ENCODE assay signal across 19 cellular contexts in the genomic region with DNA sequence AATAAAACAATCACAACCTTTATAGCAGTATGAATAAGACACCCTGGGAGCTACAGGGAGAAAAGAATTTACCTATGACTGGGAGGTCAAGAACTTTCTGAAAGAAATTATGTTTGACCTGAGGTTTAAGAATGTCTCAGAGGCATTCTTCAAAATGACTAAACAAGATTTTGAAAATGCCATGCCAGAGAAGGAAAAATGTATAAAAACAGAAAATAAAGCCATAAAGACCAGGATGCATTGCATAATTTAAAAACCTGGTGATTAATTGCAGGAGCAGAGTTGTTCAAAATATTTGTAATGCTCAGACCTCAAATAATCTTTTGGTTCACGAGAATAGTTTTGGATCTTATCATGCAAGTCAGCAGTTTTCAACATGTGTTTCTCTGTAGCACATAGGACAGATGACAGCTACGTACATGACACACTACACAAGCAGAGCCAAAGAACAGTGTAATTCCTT.
DNase-seq lines count a peak whose midpoint lies in the region; FAIRE-seq and TF ChIP-seq lines count a peak whose summit lies in the region.
"Had no signal": no experiment of that assay in that cellular context is flagged by ENCODE, and none has a peak within 500 bp of the region (broad histone marks: within the 10 kb centered on the region; RNA-seq: fewer than 3 reads in every experiment).

No MANE protein-coding gene starts in this region.

- intact Hi-C loops in MCF 10A (cut with micrococcal nuclease) (no loop called here), breast epithelium (cut with DNase I; ENCODE audit: low total_unique reads) (no loop called here)
- intact Hi-C loops in CD4-positive, alpha-beta memory T cell (cut with micrococcal nuclease): no loop called here

- FAIRE-seq in astrocyte (lab: Jason Lieb, UNC): no peak
- FAIRE-seq: GM12878, pancreas had no signal

- CTCF ChIA-PET in MCF 10A (lab: Yijun Ruan, JAX): interaction anchor here (0.6 kb wide), 1 partner anchor 147 kb away, joined by 3 read pairs; no protein-coding TSS in a partner anchor
- CTCF ChIA-PET in CD4-positive, alpha-beta memory T cell (lab: Charles Lee; ENCODE audit: partially characterized antibody): no interaction called here

- POLR2A ChIA-PET in MCF 10A (lab: Yijun Ruan, JAX): interaction anchor here (1.0 kb wide), 1 partner anchor 11 kb away, joined by 4 read pairs; no protein-coding TSS in a partner anchor
- POLR2A ChIA-PET in CD4-positive, alpha-beta memory T cell (lab: Charles Lee; ENCODE audit: partially characterized antibody): no interaction called here

- no peaks in the 10 kb centered on the region for H3K79me2 ChIP-seq in astrocyte (ENCODE audit: insufficient read depth, low read length)

- no peak overlapping the region for H3K27ac ChIP-seq in breast epithelium
- H3K27ac ChIP-seq in astrocyte (ENCODE audit: low read depth, low read length): no peak overlapping the region
- H3K27ac ChIP-seq in CD4-positive, alpha-beta memory T cell (ENCODE audit: low read depth, low read length): no peak overlapping the region
- H3K27ac ChIP-seq: 22Rv1, KMS-11, pancreas, tibial artery had no signal

- H3K9me3 Mint-ChIP-seq in MCF 10A (ENCODE audit: unreplicated experiment) (no peaks in the 10 kb centered on the region), astrocyte (ENCODE audit: unreplicated experiment) (no peaks in the 10 kb centered on the region)
- peaks cover 0 to 4% (median 3%) of the 10 kb centered on the region in 8 donors for H3K9me3 Mint-ChIP-seq in CD4-positive, alpha-beta memory T cell

- H3K4me3 Mint-ChIP-seq in MCF 10A (ENCODE audit: unreplicated experiment): no peak overlapping the region
- no peak overlapping the region for H3K4me3 Mint-ChIP-seq in astrocyte (ENCODE audit: unreplicated experiment)
- H3K4me3 Mint-ChIP-seq in CD4-positive, alpha-beta memory T cell: no peak overlapping the region
- H3K4me3 Mint-ChIP-seq: activated B cell treated with CpG ODN at 0.5 μM for 24 hours; activated CD8-positive, alpha-beta memory T cell treated with anti-CD3 and anti-CD28 coated beads, Interleukin-2, amount 10 ng/mL, durations not matched to agents 7 days and 5 days; stimulated activated memory B cell treated with anti-CD40 and anti-IgM and Interleukin-4, amounts not matched to agents 10 μg/mL and 1 μg/mL and 100 μg/mL, for 72 hours; T-helper 17 cell had no signal

- H3K4me2 ChIP-seq in astrocyte (ENCODE audit: low read length) (no peak overlapping the region), skeletal muscle satellite cell (ENCODE audit: low read length) (no peak overlapping the region)
- H3K4me2 ChIP-seq: KMS-11 had no signal

- H4K20me1 ChIP-seq in astrocyte (ENCODE audit: insufficient read depth, low read length): no peaks in the 10 kb centered on the region

- peak overlapping the region; percentile 63 for H3K27ac Mint-ChIP-seq in MCF 10A (ENCODE audit: low read depth, unreplicated experiment)
- H3K27ac Mint-ChIP-seq in astrocyte (ENCODE audit: unreplicated experiment): no peak overlapping the region
- H3K27ac Mint-ChIP-seq in CD4-positive, alpha-beta memory T cell: no peak overlapping the region
- H3K27ac Mint-ChIP-seq: activated B cell treated with CpG ODN at 0.5 μM for 24 hours; activated CD8-positive, alpha-beta memory T cell treated with anti-CD3 and anti-CD28 coated beads, Interleukin-2, amount 10 ng/mL, durations not matched to agents 7 days and 5 days; stimulated activated memory B cell treated with anti-CD40 and anti-IgM and Interleukin-4, amounts not matched to agents 10 μg/mL and 1 μg/mL and 100 μg/mL, for 72 hours; T-helper 17 cell had no signal

- TF ChIP-seq POLR2A in breast epithelium (IDR thresholded peaks at IDR 0.05): no peak

- no peaks in the 10 kb centered on the region for H3K9me3 ChIP-seq in breast epithelium
- H3K9me3 ChIP-seq in astrocyte (ENCODE audit: insufficient read depth, low read depth, low read length): no peaks in the 10 kb centered on the region
- no peaks in the 10 kb centered on the region for H3K9me3 ChIP-seq in skeletal muscle satellite cell (replicated peaks; ENCODE audit: low read length)
- H3K9me3 ChIP-seq in CD4-positive, alpha-beta memory T cell (ENCODE audit: control insufficient read depth in 1 of 2, low read length in 2 of 2): no peaks in the 10 kb centered on the region
- H3K9me3 ChIP-seq: pancreas, tibial artery had no signal

- no peaks in the 10 kb centered on the region for H3K4me1 ChIP-seq in breast epithelium
- no peaks in the 10 kb centered on the region for H3K4me1 ChIP-seq in astrocyte (ENCODE audit: insufficient read depth, low read length)
- peaks cover 15% of the 10 kb centered on the region for H3K4me1 ChIP-seq in skeletal muscle satellite cell (ENCODE audit: control insufficient read depth, insufficient read depth, low read length)
- H3K4me1 ChIP-seq in CD4-positive, alpha-beta memory T cell (ENCODE audit: insufficient read depth, low read length): no peaks in the 10 kb centered on the region
- H3K4me1 ChIP-seq: pancreas, tibial artery had no signal

- no peaks in the 10 kb centered on the region for H3K36me3 Mint-ChIP-seq in MCF 10A (ENCODE audit: insufficient read depth, unreplicated experiment)
- H3K36me3 Mint-ChIP-seq in astrocyte (ENCODE audit: low read depth, unreplicated experiment): no peaks in the 10 kb centered on the region
- no peaks in the 10 kb centered on the region for H3K36me3 Mint-ChIP-seq in CD4-positive, alpha-beta memory T cell
- H3K36me3 Mint-ChIP-seq: activated CD8-positive, alpha-beta memory T cell treated with anti-CD3 and anti-CD28 coated beads, Interleukin-2, amount 10 ng/mL, durations not matched to agents 7 days and 5 days; stimulated activated memory B cell treated with anti-CD40 and anti-IgM and Interleukin-4, amounts not matched to agents 10 μg/mL and 1 μg/mL and 100 μg/mL, for 72 hours had no signal

- peaks cover 13% of the 10 kb centered on the region for H3K4me1 Mint-ChIP-seq in MCF 10A (ENCODE audit: insufficient read depth, unreplicated experiment)
- peaks cover 4% of the 10 kb centered on the region for H3K4me1 Mint-ChIP-seq in astrocyte (ENCODE audit: low read depth, unreplicated experiment)
- no peaks in the 10 kb centered on the region for H3K4me1 Mint-ChIP-seq in CD4-positive, alpha-beta memory T cell
- H3K4me1 Mint-ChIP-seq: activated B cell treated with CpG ODN at 0.5 μM for 24 hours; activated CD8-positive, alpha-beta memory T cell treated with anti-CD3 and anti-CD28 coated beads, Interleukin-2, amount 10 ng/mL, durations not matched to agents 7 days and 5 days; stimulated activated memory B cell treated with anti-CD40 and anti-IgM and Interleukin-4, amounts not matched to agents 10 μg/mL and 1 μg/mL and 100 μg/mL, for 72 hours; T-helper 17 cell had no signal

- H3K4me3 ChIP-seq in breast epithelium (no peak overlapping the region), astrocyte (ENCODE audit: insufficient read depth, low read depth, low read length) (no peak overlapping the region), foreskin fibroblast (ENCODE audit: low read depth in 1 of 2, low read length in 2 of 2) (no peak overlapping the region), skeletal muscle satellite cell (ENCODE audit: low read length) (no peak overlapping the region)
- no peak overlapping the region for H3K4me3 ChIP-seq in CD4-positive, alpha-beta memory T cell (ENCODE audit: low read length in 2 of 2)
- H3K4me3 ChIP-seq: GM12878, pancreas, tibial artery had no signal

- H3K27me3 Mint-ChIP-seq in MCF 10A (ENCODE audit: insufficient read depth, unreplicated experiment) (no peaks in the 10 kb centered on the region), astrocyte (ENCODE audit: low read depth, unreplicated experiment) (no peaks in the 10 kb centered on the region)
- H3K27me3 Mint-ChIP-seq in CD4-positive, alpha-beta memory T cell: no peaks in the 10 kb centered on the region
- H3K27me3 Mint-ChIP-seq: activated B cell treated with CpG ODN at 0.5 μM for 24 hours; activated CD8-positive, alpha-beta memory T cell treated with anti-CD3 and anti-CD28 coated beads, Interleukin-2, amount 10 ng/mL, durations not matched to agents 7 days and 5 days; stimulated activated memory B cell treated with anti-CD40 and anti-IgM and Interleukin-4, amounts not matched to agents 10 μg/mL and 1 μg/mL and 100 μg/mL, for 72 hours; T-helper 17 cell had no signal

- H2AFZ ChIP-seq in astrocyte (ENCODE audit: low read depth, low read length): no peak overlapping the region

- TF ChIP-seq CTCF in MCF 10A (IDR thresholded peaks at IDR 0.05; ENCODE audit: unreplicated experiment) (no peak), breast epithelium (IDR thresholded peaks at IDR 0.05) (no peak), astrocyte (IDR thresholded peaks at IDR 0.05; ENCODE audit: insufficient read depth, low read depth, low read length) (no peak), foreskin fibroblast (IDR thresholded peaks at IDR 0.05; ENCODE audit: low read depth, low read length) (no peak)

- DNase-seq in MCF 10A (ENCODE audit: unreplicated experiment) (peak; percentile 5), breast epithelium (ENCODE audit: low spot score in 2 of 2) (no peak), astrocyte (ENCODE audit: low read depth) (peak; percentile 82), foreskin fibroblast (peak; percentile 63 to 65), cortex of kidney (lab: John Stamatoyannopoulos, UW) (no peak), HuH-7.5 (ENCODE audit: low spot score) (no peak)
- no peak for DNase-seq in CD4-positive, alpha-beta memory T cell
- DNase-seq: activated B cell treated with CpG ODN at 0.5 μM for 24 hours; activated CD8-positive, alpha-beta memory T cell treated with anti-CD3 and anti-CD28 coated beads, Interleukin-2, amount 10 ng/mL, durations not matched to agents 7 days and 5 days; anterior cingulate cortex; NCI-H1105 treated with DMSO at 0.1 percent for 48 hours; pancreas; T-helper 17 cell; tibial artery had no signal

- no peaks in the 10 kb centered on the region for H3K36me3 ChIP-seq in breast epithelium
- H3K36me3 ChIP-seq in astrocyte (ENCODE audit: insufficient read depth, low read length): no peaks in the 10 kb centered on the region
- H3K36me3 ChIP-seq in skeletal muscle satellite cell (ENCODE audit: insufficient read depth, low read length): no peaks in the 10 kb centered on the region
- H3K36me3 ChIP-seq in CD4-positive, alpha-beta memory T cell (ENCODE audit: insufficient read depth, low read length): no peaks in the 10 kb centered on the region
- H3K36me3 ChIP-seq: pancreas, tibial artery had no signal

- H3K27me3 ChIP-seq in breast epithelium (no peaks in the 10 kb centered on the region), astrocyte (ENCODE audit: insufficient read depth, low read length) (no peaks in the 10 kb centered on the region), skeletal muscle satellite cell (ENCODE audit: control insufficient read depth, insufficient read depth, low read length) (no peaks in the 10 kb centered on the region)
- H3K27me3 ChIP-seq in CD4-positive, alpha-beta memory T cell (ENCODE audit: insufficient read depth, low read length): no peaks in the 10 kb centered on the region
- H3K27me3 ChIP-seq: pancreas, tibial artery had no signal

- no peak overlapping the region for H3K9ac ChIP-seq in astrocyte (ENCODE audit: low read length)
- H3K9ac ChIP-seq in skeletal muscle satellite cell (ENCODE audit: low read depth, low read length): peak overlapping the region; percentile 63
- H3K9ac ChIP-seq: KMS-11 had no signal

- BruUV-seq in MCF 10A (replicated peaks; lab: Mats Ljungman, UMichigan): no TSS peak

Comparison
In these comparisons a context has a peak if more than half of its experiments do, and no peak if none do; other contexts are left out.
1. DNase-seq: peak in MCF 10A (single experiment), astrocyte (single experiment) and foreskin fibroblast (2 of 2); none in breast epithelium (0 of 2), CD4-positive, alpha-beta memory T cell (0 of 5), cortex of kidney (single experiment) and HuH-7.5 (single experiment).